Comparison of ENCODE assay signal across 10 cellular contexts in the genomic region with DNA sequence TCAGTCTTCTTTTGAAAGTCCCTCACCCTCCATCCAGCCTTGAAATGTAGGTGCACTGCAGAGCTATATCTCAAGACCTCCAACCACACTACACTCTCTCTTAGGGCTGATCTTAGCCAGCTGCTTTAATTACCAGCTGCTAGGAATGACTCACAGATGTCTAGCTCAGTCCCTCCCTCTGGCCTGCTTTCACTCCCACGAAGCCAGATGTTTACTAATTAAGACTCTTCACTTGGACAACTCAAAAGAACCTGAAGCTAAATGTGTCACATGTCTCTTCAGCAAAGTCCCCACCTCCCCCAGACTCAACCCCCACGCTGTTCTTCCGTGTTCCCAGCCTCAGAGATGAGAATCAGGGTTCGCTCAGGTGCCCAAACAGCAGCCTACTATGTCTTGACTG. TPM values are rescaled to one million over a fixed set of nuclear protein-coding genes. Genes with fewer than 3 reads are reported as not detected.
A peak's percentile ranks its signal among the peaks of the same experiment; 100 is the strongest.
DNase-seq lines count a peak whose midpoint lies in the region; ATAC-seq, FAIRE-seq and TF ChIP-seq lines count a peak whose summit lies in the region.
"Had no signal": no experiment of that assay in that cellular context is flagged by ENCODE, and none has a peak within 500 bp of the region (broad histone marks: within the 10 kb centered on the region; RNA-seq: fewer than 3 reads in every experiment).

No MANE protein-coding gene starts in this region.

- RAD21 ChIA-PET in GM12878 (lab: Charles Lee; ENCODE audit: unreplicated experiment), result interaction anchor here (1.1 kb wide), 1 partner anchor 179 kb away, joined by 3 read pairs; no protein-coding TSS in a partner anchor

- TF ChIP-seq CTCF in GM12878 (IDR thresholded peaks at IDR 0.05 in 2 of 3, conservative IDR thresholded peaks at IDR 0.05 in 1 of 3; ENCODE audit: control insufficient read depth in 2 of 3, extremely low read depth in 1 of 3, insufficient read depth in 1 of 3, low read depth in 3 of 3, low read length in 3 of 3), result no peak
- no peak for TF ChIP-seq CTCF in mucosa of descending colon (IDR thresholded peaks at IDR 0.05)

- peaks cover 30% of the 10 kb centered on the region for H3K79me2 ChIP-seq in GM12878 (ENCODE audit: control insufficient read depth, insufficient read depth, low read length)

- no peaks in the 10 kb centered on the region for H3K9me3 Mint-ChIP-seq in CD4-positive, CD25-positive, alpha-beta regulatory T cell

- H3K27ac Mint-ChIP-seq in CD4-positive, CD25-positive, alpha-beta regulatory T cell, result peak overlapping the region in 1 of 3 donors; percentile 89

- in situ Hi-C loops in GM12878 (cut with MboI), result no loop called here

- no peak for TF ChIP-seq RAD21 in GM12878 (IDR thresholded peaks at IDR 0.05; ENCODE audit: insufficient read depth, low read depth, low read length)

- CTCF ChIA-PET in GM12878 (lab: Yijun Ruan, JAX), result interaction anchor here (0.8 to 1.2 kb wide), 3 partner anchors 22 to 367 kb away, joined by 3 to 4 read pairs (median 3); no protein-coding TSS in a partner anchor

- no peak for TF ChIP-seq POLR2A in GM12878 (IDR thresholded peaks at IDR 0.05; ENCODE audit: low read depth, low read length)

- peak overlapping the region in 3 of 4 donors; percentile 37 to 87 (median 56) for H3K4me3 Mint-ChIP-seq in CD4-positive, CD25-positive, alpha-beta regulatory T cell

- no peak for TF ChIP-seq EP300 in GM12878 (IDR thresholded peaks at IDR 0.05; ENCODE audit: borderline replicate concordance in 1 of 2, control insufficient read depth in 1 of 2, low read depth in 2 of 2, low read length in 2 of 2)

- POLR2A ChIA-PET in GM12878 (lab: Charles Lee), result interaction anchor here (1.0 kb wide), 1 partner anchor 15 kb away, joined by 3 read pairs; no protein-coding TSS in a partner anchor

- no peaks in the 10 kb centered on the region for H3K9me3 ChIP-seq in CD4-positive, CD25-positive, alpha-beta regulatory T cell (ENCODE audit: control insufficient read depth in 2 of 2, low read length in 2 of 2)
- no peaks in the 10 kb centered on the region for H3K9me3 ChIP-seq in GM12878 (replicated peaks; ENCODE audit: control insufficient read depth, insufficient read depth, low read length)
- no peaks in the 10 kb centered on the region for H3K9me3 ChIP-seq in mucosa of descending colon
- H3K9me3 ChIP-seq: ovary had no signal

- intact Hi-C loops in GM12878 (cut with micrococcal nuclease; ENCODE audit: unreplicated experiment) (no loop called here), mucosa of descending colon (cut with DNase I, micrococcal nuclease) (no loop called here), posterior vena cava (cut with DNase I) (no loop called here)

- WGBS in GM12878 (ENCODE audit: insufficient coverage, insufficient replicate concordance, low lambda C conversion rate, missing lambda C conversion rate), result 31% methylated on average over 4 of the region's 4 CpGs

- no peak for FAIRE-seq in GM12878 (lab: Jason Lieb, UNC)

- no peak for ATAC-seq in CD4-positive, CD25-positive, alpha-beta regulatory T cell (ENCODE audit: low read depth in 2 of 2)
- ATAC-seq in HG02870 (IDR thresholded peaks at IDR 0.05; ENCODE audit: unreplicated experiment), result peak; percentile 36
- ATAC-seq in GM12878, result peak; percentile 38
- ATAC-seq in mucosa of descending colon, result peak; percentile 22
- ATAC-seq in GM21367 (IDR thresholded peaks at IDR 0.05; ENCODE audit: unreplicated experiment), result no peak
- no peak for ATAC-seq in GM18511 (IDR thresholded peaks at IDR 0.05; ENCODE audit: unreplicated experiment)

- SMC1A ChIA-PET in GM12878 (lab: Charles Lee; ENCODE audit: uncharacterized antibody, unreplicated experiment), result no interaction called here

- peaks cover 26% of the 10 kb centered on the region for H3K36me3 Mint-ChIP-seq in CD4-positive, CD25-positive, alpha-beta regulatory T cell

- H3K4me3 ChIP-seq in CD4-positive, CD25-positive, alpha-beta regulatory T cell (ENCODE audit: low read depth, low read length), result peak overlapping the region; percentile 13
- H3K4me3 ChIP-seq in GM12878 (0 out of 2 replicates have a peak overlapping the region, but pooled peaks have one; percentile 31), mucosa of descending colon (no peak overlapping the region)
- H3K4me3 ChIP-seq: ovary had no signal

- peaks cover 25% of the 10 kb centered on the region for H3K4me1 ChIP-seq in CD4-positive, CD25-positive, alpha-beta regulatory T cell (ENCODE audit: control insufficient read depth, insufficient read depth, low read length, poor library complexity, severe bottlenecking)
- H3K4me1 ChIP-seq in GM12878 (ENCODE audit: control insufficient read depth, insufficient read depth, low read length) (peaks cover 23% of the 10 kb centered on the region), mucosa of descending colon (ENCODE audit: low read depth) (peaks cover 20% of the 10 kb centered on the region)

- peaks cover 31% of the 10 kb centered on the region for H3K36me3 ChIP-seq in CD4-positive, CD25-positive, alpha-beta regulatory T cell (ENCODE audit: control insufficient read depth, insufficient read depth, low read length)
- H3K36me3 ChIP-seq in GM12878 (ENCODE audit: control insufficient read depth in 2 of 2, insufficient read depth in 2 of 2, low read length in 1 of 2), result peaks cover 4 to 7% of the 10 kb centered on the region in 2 experiments
- peaks cover 8% of the 10 kb centered on the region for H3K36me3 ChIP-seq in mucosa of descending colon (ENCODE audit: low read depth)
- H3K36me3 ChIP-seq: ovary had no signal

- no TSS peak for BruUV-seq in GM12878 (replicated peaks; lab: Mats Ljungman, UMichigan)

- no peak overlapping the region for H3K27ac ChIP-seq in CD4-positive, CD25-positive, alpha-beta regulatory T cell (ENCODE audit: insufficient read depth, low read length, poor library complexity, severe bottlenecking)
- no peak overlapping the region for H3K27ac ChIP-seq in GM12878 (ENCODE audit: control insufficient read depth, insufficient read depth)
- H3K27ac ChIP-seq: ovary had no signal

- H4K20me1 ChIP-seq in GM12878 (ENCODE audit: control insufficient read depth, insufficient read depth), result no peaks in the 10 kb centered on the region

- H2AFZ ChIP-seq in GM12878 (ENCODE audit: control insufficient read depth, low read depth, low read length), result no peak overlapping the region

- H3K4me1 Mint-ChIP-seq in CD4-positive, CD25-positive, alpha-beta regulatory T cell, result peaks cover 10 to 53% (median 30%) of the 10 kb centered on the region in 4 donors

- H3K27me3 Mint-ChIP-seq in CD4-positive, CD25-positive, alpha-beta regulatory T cell, result peaks cover 4% of the 10 kb centered on the region

- DNase-seq in CD4-positive, CD25-positive, alpha-beta regulatory T cell, result peak in 1 of 3 donors; percentile 31
- DNase-seq in GM12878 (ENCODE audit: low read depth, low spot score) (no peak), mucosa of descending colon (peak in 1 of 3 donors; percentile 24), posterior vena cava (ENCODE audit: low spot score) (no peak), NCI-H2227 treated with DMSO at 0.1 percent for 48 hours (lab: John Stamatoyannopoulos, UW) (no peak)
- DNase-seq: NCI-H2081 had no signal

- no peaks in the 10 kb centered on the region for H3K27me3 ChIP-seq in CD4-positive, CD25-positive, alpha-beta regulatory T cell (ENCODE audit: control insufficient read depth, insufficient read depth, low read length)
- H3K27me3 ChIP-seq in GM12878 (replicated peaks in 1 of 2; ENCODE audit: control insufficient read depth in 2 of 2, insufficient read depth in 2 of 2, low read length in 1 of 2), result no peaks in the 10 kb centered on the region
- H3K27me3 ChIP-seq: ovary had no signal

- peak overlapping the region; percentile 86 for H3K4me2 ChIP-seq in GM12878 (ENCODE audit: control insufficient read depth, insufficient read depth)

- H3K9ac ChIP-seq in GM12878 (ENCODE audit: control insufficient read depth, insufficient read depth, low read length), result 0 out of 2 replicates have a peak overlapping the region, but pooled peaks have one; percentile 17

RNA-seq across cellular contexts. Expression of a gene that starts 2.6 kb away (rescaled TPM):
- total RNA-seq in CD4-positive, CD25-positive, alpha-beta regulatory T cell, result 57.2 TPM
- 10 to 100 TPM; 14.9 to 25.2 (median 20.9) TPM for polyA plus RNA-seq in CD4-positive, CD25-positive, alpha-beta regulatory T cell
- total RNA-seq in GM12878 (2013; cell fraction: nucleolus; rRNA removed), result 116 and 127 TPM in 2 replicates
- total RNA-seq in GM12878 (2014; rRNA removed) (40.5 and 46.4 TPM in 2 replicates), GM12878 (2014; rRNA removed; fragmentation: Illumina TruSeq; extraction: Trizol) (22.9 and 26.7 TPM in 2 replicates), GM12878 (2021) (54.2 and 60.9 TPM in 2 replicates), mucosa of descending colon (10 to 100 TPM; 47.0 to 58.5 (median 47.7) TPM), posterior vena cava (10 to 100 TPM; 39.8 to 47.7 TPM)
- 14.8 TPM for polyA plus RNA-seq in GM12878 (2011; ENCODE audit: low read depth)
- polyA plus RNA-seq in GM12878 (2011; rRNA removed) (9.8 and 19.0 TPM in 2 replicates), GM12878 (2014; fragmentation: Illumina TruSeq; extraction: Trizol) (18.8 and 38.7 TPM in 2 replicates), GM12878 (2014; fragmentation: Nextera tagmentation; extraction: Ambion mirVana) (1 to 10 TPM in 1 of 2 experiments, under 1 TPM in 1; 0.98 to 5.4 TPM), GM12878 (2014; rRNA removed) (35.2 and 51.9 TPM in 2 replicates), GM12878 (2016; fragmentation: Nextera tagmentation; extraction: Ambion mirVana) (10 to 100 TPM; 33.3 to 35.9 TPM)
- 28.7 and 33.0 TPM in 2 replicates for polyA plus RNA-seq in GM12878 (2011; cell fraction: cytosol; rRNA removed)
- 89.6 and 124 TPM in 2 replicates for polyA plus RNA-seq in GM12878 (2011; cell fraction: nucleus; rRNA removed)
- 30.1 and 34.8 TPM in 2 replicates for polyA plus RNA-seq in GM12878 (2012)
- polyA minus RNA-seq in GM12878 (2011; rRNA and poly(A)+ RNA removed), result 36.5 and 48.5 TPM in 2 replicates
- polyA minus RNA-seq in GM12878 (2011; cell fraction: cytosol; rRNA and poly(A)+ RNA removed), result 32.9 and 35.9 TPM in 2 replicates
- polyA minus RNA-seq in GM12878 (2011; cell fraction: nucleus; rRNA and poly(A)+ RNA removed), result 29.0 and 40.9 TPM in 2 replicates

RNA-seq across cellular contexts. Expression of a gene that starts 2.8 kb away (rescaled TPM):
- total RNA-seq in CD4-positive, CD25-positive, alpha-beta regulatory T cell, result 31.5 TPM
- 1 to 10 TPM; 1.4 to 4.2 (median 3.2) TPM for polyA plus RNA-seq in CD4-positive, CD25-positive, alpha-beta regulatory T cell
- 52.2 and 56.3 TPM in 2 replicates for total RNA-seq in GM12878 (2013; cell fraction: nucleolus; rRNA removed)
- 8.0 and 8.2 TPM in 2 replicates for total RNA-seq in GM12878 (2014; rRNA removed)
- 8.2 and 9.7 TPM in 2 replicates for total RNA-seq in GM12878 (2014; rRNA removed; fragmentation: Illumina TruSeq; extraction: Trizol)
- total RNA-seq in GM12878 (2021), result 9.7 and 13.8 TPM in 2 replicates
- 3.0 TPM for polyA plus RNA-seq in GM12878 (2011; ENCODE audit: low read depth)
- polyA plus RNA-seq in GM12878 (2011; rRNA removed), result 6.6 and 9.6 TPM in 2 replicates
- polyA plus RNA-seq in GM12878 (2011; cell fraction: cytosol; rRNA removed), result 8.3 and 11.1 TPM in 2 replicates
- 47.8 and 54.0 TPM in 2 replicates for polyA plus RNA-seq in GM12878 (2011; cell fraction: nucleus; rRNA removed)
- 5.5 and 7.5 TPM in 2 replicates for polyA plus RNA-seq in GM12878 (2012)
- 9.7 and 11.4 TPM in 2 replicates for polyA plus RNA-seq in GM12878 (2014; fragmentation: Illumina TruSeq; extraction: Trizol)
- 1 to 10 TPM; 1.6 to 2.5 TPM for polyA plus RNA-seq in GM12878 (2014; fragmentation: Nextera tagmentation; extraction: Ambion mirVana)
- polyA plus RNA-seq in GM12878 (2014; rRNA removed), result 7.2 and 9.0 TPM in 2 replicates
- 10 to 100 TPM in 1 of 2 experiments, 1 to 10 TPM in 1; 8.6 to 10.7 TPM for polyA plus RNA-seq in GM12878 (2016; fragmentation: Nextera tagmentation; extraction: Ambion mirVana)
- polyA minus RNA-seq in GM12878 (2011; rRNA and poly(A)+ RNA removed), result 19.4 and 20.6 TPM in 2 replicates
- 2.7 and 4.6 TPM in 2 replicates for polyA minus RNA-seq in GM12878 (2011; cell fraction: cytosol; rRNA and poly(A)+ RNA removed)
- 16.0 and 32.2 TPM in 2 replicates for polyA minus RNA-seq in GM12878 (2011; cell fraction: nucleus; rRNA and poly(A)+ RNA removed)
- 10 to 100 TPM; 32.8 to 48.6 (median 33.9) TPM for total RNA-seq in mucosa of descending colon
- total RNA-seq in posterior vena cava, result 10 to 100 TPM; 18.2 to 18.3 TPM

Comparison
In these comparisons a context has a peak if more than half of its experiments do, and no peak if none do; other contexts are left out.
1. ATAC-seq: peak in HG02870 (single experiment), GM12878 (single experiment) and mucosa of descending colon (single experiment); none in CD4-positive, CD25-positive, alpha-beta regulatory T cell (0 of 2), GM21367 (single experiment) and GM18511 (single experiment).